ENCODE assay signal across 9 cellular contexts in the genomic region with DNA sequence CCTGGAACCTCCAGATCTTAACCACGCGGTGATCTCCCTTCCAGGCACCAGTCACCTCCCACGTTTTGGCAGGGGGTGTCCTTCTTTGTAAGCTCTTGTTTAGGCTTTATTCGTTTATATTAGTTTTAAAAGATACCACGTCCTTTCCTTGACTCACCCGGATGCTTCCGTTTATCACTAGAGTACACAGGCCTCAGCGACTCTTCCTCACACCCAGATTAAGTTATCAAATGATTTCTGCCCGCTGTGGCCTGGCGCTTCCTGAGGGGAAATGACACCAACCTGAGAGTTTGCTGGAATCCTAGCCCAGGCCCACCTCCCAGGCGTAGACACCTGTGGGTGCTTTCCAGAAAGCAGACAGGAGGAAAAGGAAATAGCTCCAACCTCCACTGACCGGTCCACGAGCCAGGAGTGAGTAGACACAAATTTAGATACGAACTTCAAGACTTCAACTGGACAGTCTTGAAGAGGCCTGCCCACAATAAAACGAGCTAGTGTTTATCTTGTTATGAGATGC. TPM values are rescaled to one million over a fixed set of nuclear protein-coding genes. Genes with fewer than 3 reads are reported as not detected.
A peak's percentile ranks its signal among the peaks of the same experiment; 100 is the strongest.
DNase-seq lines count a peak whose midpoint lies in the region; ATAC-seq and TF ChIP-seq lines count a peak whose summit lies in the region.
"Had no signal": no experiment of that assay in that cellular context is flagged by ENCODE, and none has a peak within 500 bp of the region (broad histone marks: within the 10 kb centered on the region; RNA-seq: fewer than 3 reads in every experiment).

No MANE protein-coding gene starts in this region.

- H3K4me1 ChIP-seq in sigmoid colon: peaks cover 0 to 18% (median 4%) of the 10 kb centered on the region in 4 donors

- no peak for TF ChIP-seq EP300 in sigmoid colon (IDR thresholded peaks at IDR 0.05)

- ATAC-seq in HG03571 (IDR thresholded peaks at IDR 0.05; ENCODE audit: unreplicated experiment): no peak
- no peak for ATAC-seq in GM21576 (IDR thresholded peaks at IDR 0.05; ENCODE audit: unreplicated experiment)

- H3K27me3 ChIP-seq in sigmoid colon: no peaks in the 10 kb centered on the region

- 34 to 41% methylated on average over 15 of the region's 15 CpGs for WGBS in sigmoid colon, 2 donors

- H3K4me3 ChIP-seq in sigmoid colon: peak overlapping the region; percentile 35 to 67 (median 61)

- intact Hi-C loops in sigmoid colon (cut with DNase I): loop anchor here (5.0 kb wide), 1 partner anchor 498 kb away; the partner anchor contains the start of gene COX18

- DNase-seq in ELR (ENCODE audit: low read depth) (peak; percentile 11), hepatic stellate cell (ENCODE audit: low spot score) (peak; percentile 15), sigmoid colon (no peak), NCI-H187 (lab: John Stamatoyannopoulos, UW) (no peak), OCI-M1 (lab: John Stamatoyannopoulos, UW) (no peak)
- DNase-seq: activated CD4-positive, alpha-beta T cell treated with anti-CD3 and anti-CD28 coated beads for 4 hours had no signal

- H3K36me3 ChIP-seq in sigmoid colon: no peaks in the 10 kb centered on the region

- no peak for TF ChIP-seq POLR2A in sigmoid colon (IDR thresholded peaks at IDR 0.05)

- H3K27ac ChIP-seq in VCaP (peak overlapping the region; percentile 99), sigmoid colon (peak overlapping the region; percentile 76 to 84 (median 81))

- no peaks in the 10 kb centered on the region for H3K9me3 ChIP-seq in sigmoid colon

- TF ChIP-seq CTCF in VCaP (conservative IDR thresholded peaks at IDR 0.05) (no peak), sigmoid colon (IDR thresholded peaks at IDR 0.05) (no peak)

RNA-seq across cellular contexts. Expression of gene ADAMTS3, which starts 0.8 kb away (rescaled TPM):
- 1 to 10 TPM in 3 of 4 donors, under 1 TPM in 1; 0.81 to 1.9 (median 1.2) TPM for total RNA-seq in sigmoid colon
- under 1 TPM in 1 of 3 donors, not detected in 2; 0.17 TPM for polyA plus RNA-seq in sigmoid colon

Comparison
In these comparisons a context has a peak if more than half of its experiments do, and no peak if none do; other contexts are left out.
1. DNase-seq: peak in ELR (single experiment) and hepatic stellate cell (single experiment); none in sigmoid colon (single experiment), NCI-H187 (0 of 2) and OCI-M1 (single experiment).